Comparison of ENCODE assay signal across 18 cellular contexts in the genomic region with DNA sequence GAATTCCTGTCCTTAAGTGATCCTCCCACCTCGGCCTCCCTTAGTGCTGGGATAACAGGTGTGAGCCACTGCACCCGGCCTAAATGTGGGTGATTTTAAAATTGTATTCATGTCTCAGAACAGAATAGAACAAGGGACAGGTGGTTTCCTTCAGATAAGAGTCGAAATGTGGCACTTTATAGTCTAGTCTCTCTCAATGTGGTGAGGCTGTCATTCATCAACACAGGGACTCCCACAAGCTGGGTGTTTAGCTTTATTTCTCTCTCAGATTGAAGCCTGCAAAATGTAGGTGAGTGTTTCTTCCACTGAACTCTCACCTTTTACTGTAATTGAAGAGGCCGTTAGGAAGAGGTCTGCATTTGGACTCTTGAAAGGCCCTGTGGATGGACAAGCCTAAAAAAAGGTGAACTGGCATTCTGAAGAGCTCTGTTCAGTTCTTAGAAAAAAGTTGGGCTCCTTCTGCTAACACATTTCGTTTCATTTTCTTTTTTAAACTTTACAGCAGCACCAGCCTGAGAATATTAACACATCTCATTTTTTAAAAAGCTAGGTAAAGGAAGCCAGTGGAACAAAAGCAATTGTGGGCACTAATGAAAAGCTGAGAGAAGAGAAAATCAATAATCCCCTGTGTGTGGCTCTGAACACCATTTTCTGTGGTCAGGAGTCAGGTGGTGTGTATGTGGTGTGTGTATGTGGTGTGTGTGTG.
A peak's percentile ranks its signal among the peaks of the same experiment; 100 is the strongest.
DNase-seq lines count a peak whose midpoint lies in the region; ATAC-seq, FAIRE-seq and TF ChIP-seq lines count a peak whose summit lies in the region.
"Had no signal": no experiment of that assay in that cellular context is flagged by ENCODE, and none has a peak within 500 bp of the region (broad histone marks: within the 10 kb centered on the region; RNA-seq: fewer than 3 reads in every experiment).

No MANE protein-coding gene starts in this region.

- H3K23ac ChIP-seq in IMR-90 (ENCODE audit: low read depth, low read length) = no peak overlapping the region

- DNase-seq in IMR-90 = no peak
- peak; percentile 3 for DNase-seq in NCI-H2107 (lab: John Stamatoyannopoulos, UW)
- no peak for DNase-seq in K562 (ENCODE audit: extremely low read depth in 1 of 4, low spot score in 3 of 4)
- DNase-seq in natural killer cell = no peak
- no peak for DNase-seq in mucosa of gallbladder (ENCODE audit: low spot score)
- no peak for DNase-seq in urothelium cell line (ENCODE audit: low spot score)
- DNase-seq in CD8-positive, alpha-beta memory T cell = no peak
- DNase-seq: AML-193; CD4-positive, alpha-beta T cell; DMS153; DMS79; GDM1; KG1 had no signal

- no peaks in the 10 kb centered on the region for H3K79me1 ChIP-seq in IMR-90 (ENCODE audit: low read depth in 1 of 2, low read length in 2 of 2)

- H2AK5ac ChIP-seq in IMR-90 (ENCODE audit: low read depth, low read length) = no peak overlapping the region

- no peak overlapping the region for H4K5ac ChIP-seq in IMR-90 (ENCODE audit: low read depth, low read length)

- no peak for ATAC-seq in IMR-90 (ENCODE audit: low read depth)
- ATAC-seq in K562 = no peak
- peak; percentile 75 to 84 (median 75) for ATAC-seq in natural killer cell
- no peak for ATAC-seq in HG03469 (IDR thresholded peaks at IDR 0.05; ENCODE audit: unreplicated experiment)

- H2AFZ ChIP-seq in IMR-90 (replicated peaks; ENCODE audit: low read length, poor library complexity) (no peak overlapping the region), K562 (ENCODE audit: low read depth, low read length) (no peak overlapping the region)

- no peaks in the 10 kb centered on the region for H3K27me3 Mint-ChIP-seq in natural killer cell (ENCODE audit: low read depth in 2 of 2)
- H3K27me3 Mint-ChIP-seq in CD8-positive, alpha-beta memory T cell = peaks cover 3 to 7% of the 10 kb centered on the region in 2 donors

- H3K4me3 Mint-ChIP-seq in natural killer cell = peak overlapping the region; percentile 61
- no peak overlapping the region for H3K4me3 Mint-ChIP-seq in CD8-positive, alpha-beta memory T cell
- H3K4me3 Mint-ChIP-seq: CD4-positive, alpha-beta T cell had no signal

- no peak overlapping the region for H3K56ac ChIP-seq in IMR-90 (ENCODE audit: extremely low read depth, insufficient read depth, low read length)

- H3K18ac ChIP-seq in IMR-90 (ENCODE audit: low read depth, low read length) = no peak overlapping the region

- TF ChIP-seq POLR2A in IMR-90 (IDR thresholded peaks at IDR 0.05; ENCODE audit: low read depth, low read length) (no peak), K562 (conservative IDR thresholded peaks at IDR 0.05) (no peak)

- H3K9me1 ChIP-seq in IMR-90 (ENCODE audit: insufficient read depth, low read length) = no peaks in the 10 kb centered on the region
- H3K9me1 ChIP-seq in K562 (ENCODE audit: control insufficient read depth, insufficient read depth, low read length) = no peaks in the 10 kb centered on the region

- in situ Hi-C loops in IMR-90 (cut with MboI; ENCODE audit: low sequenced_read_pairs) (no loop called here), K562 (cut with MboI) (no loop called here)

- H2BK15ac ChIP-seq in IMR-90 (ENCODE audit: low read depth, low read length) = no peak overlapping the region

- no peak overlapping the region for H2BK20ac ChIP-seq in IMR-90 (ENCODE audit: low read depth, low read length)

- H3K36me3 ChIP-seq in IMR-90 (ENCODE audit: control insufficient read depth, insufficient read depth, low read length) = no peaks in the 10 kb centered on the region
- no peaks in the 10 kb centered on the region for H3K36me3 ChIP-seq in K562 (ENCODE audit: control insufficient read depth, insufficient read depth, low read length)
- no peaks in the 10 kb centered on the region for H3K36me3 ChIP-seq in CD8-positive, alpha-beta memory T cell (ENCODE audit: insufficient read depth, low read length)
- H3K36me3 ChIP-seq: HAP-1 had no signal

- H3K27ac ChIP-seq in IMR-90 (ENCODE audit: insufficient read depth, low read length) (no peak overlapping the region), K562 (ENCODE audit: extremely low read depth, low read depth, low read length) (no peak overlapping the region)
- no peak overlapping the region for H3K27ac ChIP-seq in CD8-positive, alpha-beta memory T cell (ENCODE audit: low read depth, low read length)
- H3K27ac ChIP-seq: C4-2B, HL-60 had no signal

- no peaks in the 10 kb centered on the region for H3K36me3 Mint-ChIP-seq in natural killer cell
- no peaks in the 10 kb centered on the region for H3K36me3 Mint-ChIP-seq in CD8-positive, alpha-beta memory T cell

- POLR2A ChIA-PET in IMR-90 (lab: Charles Lee; ENCODE audit: unreplicated experiment) = no interaction called here
- POLR2A ChIA-PET in K562 (lab: Yijun Ruan, JAX) = interaction anchor here (0.7 kb wide), 1 partner anchor 56 kb away, joined by 5 read pairs; no protein-coding TSS in a partner anchor
- POLR2A ChIA-PET in CD8-positive, alpha-beta memory T cell (lab: Charles Lee) = no interaction called here

- H4K8ac ChIP-seq in IMR-90 (ENCODE audit: low read depth in 2 of 2, low read length in 2 of 2) = no peak overlapping the region

- H3K4me2 ChIP-seq in IMR-90 (ENCODE audit: low read depth, low read length) = no peak overlapping the region
- H3K4me2 ChIP-seq in K562 (ENCODE audit: insufficient read depth, low read length) = no peak overlapping the region

- dilution Hi-C loops in IMR-90 (cut with HindIII; ENCODE audit: low sequenced_read_pairs, unreplicated experiment) = no loop called here

- H3K4me3 ChIP-seq in IMR-90 (ENCODE audit: insufficient read depth, low read depth, low read length) = no peak overlapping the region
- no peak overlapping the region for H3K4me3 ChIP-seq in K562
- no peak overlapping the region for H3K4me3 ChIP-seq in CD8-positive, alpha-beta memory T cell (ENCODE audit: low read length)
- H3K4me3 ChIP-seq: HAP-1 had no signal

- no peaks in the 10 kb centered on the region for H3K9me3 Mint-ChIP-seq in natural killer cell
- peaks cover 0 to 2% (median 0%) of the 10 kb centered on the region in 5 donors for H3K9me3 Mint-ChIP-seq in CD8-positive, alpha-beta memory T cell
- H3K9me3 Mint-ChIP-seq: CD4-positive, alpha-beta T cell had no signal

- WGBS in IMR-90 (ENCODE audit: extremely low coverage in 2 of 2, insufficient read length in 1 of 2), 2 experiments = no CpG with 5 or more reads among the region's 5 CpGs
- WGBS in K562 (ENCODE audit: insufficient coverage, low coverage, missing lambda C conversion rate) = 0% methylated on average over 5 of the region's 5 CpGs

- CTCF ChIA-PET in IMR-90 (lab: Yijun Ruan, JAX) (no interaction called here), K562 (lab: Yijun Ruan, JAX; ENCODE audit: low intra/inter-chr PET ratio) (no interaction called here)
- CTCF ChIA-PET in CD8-positive, alpha-beta memory T cell (lab: Charles Lee) = no interaction called here

- intact Hi-C loops in IMR-90 (cut with micrococcal nuclease) (no loop called here), K562 (cut with micrococcal nuclease) (no loop called here), natural killer cell (cut with micrococcal nuclease) (no loop called here)

- H3K4me1 Mint-ChIP-seq in natural killer cell = peaks cover 21 to 22% of the 10 kb centered on the region in 2 donors
- no peaks in the 10 kb centered on the region for H3K4me1 Mint-ChIP-seq in CD8-positive, alpha-beta memory T cell

- TF ChIP-seq RAD21 in IMR-90 (IDR thresholded peaks at IDR 0.05; ENCODE audit: low read length) (no peak), K562 (CRISPR knock-in tag; conservative IDR thresholded peaks at IDR 0.05 in 1 of 2, IDR thresholded peaks at IDR 0.05 in 1 of 2) (no peak)

- H3K14ac ChIP-seq in IMR-90 (replicated peaks; ENCODE audit: low read depth, low read length) = no peak overlapping the region

- H3K4me1 ChIP-seq in IMR-90 (ENCODE audit: control insufficient read depth, insufficient read depth, low read length) = no peaks in the 10 kb centered on the region
- no peaks in the 10 kb centered on the region for H3K4me1 ChIP-seq in K562 (replicated peaks in 1 of 2; ENCODE audit: control insufficient read depth in 2 of 2, insufficient read depth in 2 of 2, low read length in 2 of 2)
- H3K4me1 ChIP-seq in CD8-positive, alpha-beta memory T cell (ENCODE audit: insufficient read depth, low read length) = no peaks in the 10 kb centered on the region
- H3K4me1 ChIP-seq: HAP-1 had no signal

- no peaks in the 10 kb centered on the region for H4K20me1 ChIP-seq in IMR-90 (ENCODE audit: insufficient read depth, low read length)
- H4K20me1 ChIP-seq in K562 (replicated peaks; ENCODE audit: control insufficient read depth, insufficient read depth, low read length) = no peaks in the 10 kb centered on the region

- H2BK5ac ChIP-seq in IMR-90 (ENCODE audit: low read depth, low read length, poor library complexity, severe bottlenecking) = peak overlapping the region; percentile 36

- H2BK120ac ChIP-seq in IMR-90 (ENCODE audit: low read depth, low read length) = no peak overlapping the region

- H4K91ac ChIP-seq in IMR-90 (ENCODE audit: insufficient read depth, low read depth, low read length) = no peak overlapping the region

- H3K27ac Mint-ChIP-seq in natural killer cell = peak overlapping the region; percentile 88 to 89
- H3K27ac Mint-ChIP-seq in CD8-positive, alpha-beta memory T cell = no peak overlapping the region
- H3K27ac Mint-ChIP-seq: CD4-positive, alpha-beta T cell had no signal

- no peak overlapping the region for H3K9ac ChIP-seq in IMR-90 (ENCODE audit: low read depth, low read length)
- H3K9ac ChIP-seq in K562 (ENCODE audit: insufficient read depth in 1 of 2, low read depth in 2 of 2, low read length in 2 of 2) = no peak overlapping the region

- BruUV-seq in IMR-90 (replicated peaks; lab: Mats Ljungman, UMichigan) = no TSS peak
- BruUV-seq in K562 (replicated peaks; lab: Mats Ljungman, UMichigan) = no TSS peak

- H2AK9ac ChIP-seq in IMR-90 (replicated peaks; ENCODE audit: low read depth, low read length, poor library complexity) = no peak overlapping the region

- H3K79me2 ChIP-seq in K562 (ENCODE audit: control insufficient read depth, insufficient read depth, low read length) = no peaks in the 10 kb centered on the region

- H3K9me3 ChIP-seq in IMR-90 (ENCODE audit: control insufficient read depth, insufficient read depth, low read length) (peaks cover 16% of the 10 kb centered on the region), K562 (replicated peaks; ENCODE audit: control insufficient read depth, insufficient read depth, low read depth, low read length) (no peaks in the 10 kb centered on the region)
- H3K9me3 ChIP-seq in CD8-positive, alpha-beta memory T cell (ENCODE audit: low read length) = no peaks in the 10 kb centered on the region
- H3K9me3 ChIP-seq: HAP-1 had no signal

- H3K27me3 ChIP-seq in IMR-90 (ENCODE audit: control insufficient read depth, insufficient read depth, low read length) (no peaks in the 10 kb centered on the region), K562 (ENCODE audit: control insufficient read depth in 2 of 2, insufficient read depth in 2 of 2, low read length in 2 of 2) (no peaks in the 10 kb centered on the region)
- H3K27me3 ChIP-seq in CD8-positive, alpha-beta memory T cell (ENCODE audit: insufficient read depth, low read length, poor library complexity, severe bottlenecking) = no peaks in the 10 kb centered on the region

- no peak for TF ChIP-seq CTCF in IMR-90 (conservative IDR thresholded peaks at IDR 0.05; ENCODE audit: low read depth, low read length)
- TF ChIP-seq CTCF in K562 (IDR thresholded peaks at IDR 0.05 in 2 of 3, conservative IDR thresholded peaks at IDR 0.05 in 1 of 3; ENCODE audit: insufficient read depth in 2 of 3, low read depth in 1 of 3, low read length in 3 of 3) = no peak
- no peak for TF ChIP-seq CTCF in natural killer cell (IDR thresholded peaks at IDR 0.05)

- no peak overlapping the region for H3K4ac ChIP-seq in IMR-90 (ENCODE audit: low read depth, low read length)

- FAIRE-seq in K562 (lab: Jason Lieb, UNC) (peak; percentile 69), urothelium cell line (lab: Jason Lieb, UNC) (no peak)
- FAIRE-seq: A204.1 had no signal

- TF ChIP-seq EP300 in K562 (IDR thresholded peaks at IDR 0.05; ENCODE audit: low read length) = no peak

Comparison
In these comparisons a context has a peak if more than half of its experiments do, and no peak if none do; other contexts are left out.
1. ATAC-seq: peak in natural killer cell (3 of 3); none in IMR-90 (single experiment), K562 (single experiment) and HG03469 (single experiment).
2. H3K27ac Mint-ChIP-seq: peak in natural killer cell (2 of 2); none in CD8-positive, alpha-beta memory T cell (0 of 8).